In the genomic region with DNA sequence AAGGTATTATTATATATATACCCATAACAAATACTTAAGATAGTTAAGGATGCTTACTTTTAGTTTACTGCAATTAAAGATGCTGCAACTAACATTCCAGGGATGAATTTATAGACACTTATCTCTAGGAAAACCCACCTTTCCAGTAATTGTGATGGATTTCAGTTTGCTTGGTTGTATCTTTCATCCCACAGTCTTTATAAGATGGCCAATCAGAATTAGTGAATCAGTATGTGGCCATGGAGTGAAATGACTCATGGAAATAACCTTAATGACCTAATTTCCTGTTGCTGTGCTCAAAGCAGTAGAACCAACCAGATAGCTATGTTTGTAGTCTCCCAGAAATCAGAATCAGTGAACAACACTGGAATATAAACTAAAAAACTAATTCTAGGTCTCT, we compare ENCODE assay signal across 8 cellular contexts. TPM values are rescaled to one million over a fixed set of nuclear protein-coding genes. Genes with fewer than 3 reads are reported as not detected.
DNase-seq lines count a peak whose midpoint lies in the region; ATAC-seq, FAIRE-seq and TF ChIP-seq lines count a peak whose summit lies in the region.

No MANE protein-coding gene starts in this region.

- no peaks in the 10 kb centered on the region for H3K27me3 ChIP-seq in SK-N-SH (ENCODE audit: insufficient read depth)

- H3K4me1 ChIP-seq in SK-N-SH (ENCODE audit: control insufficient read depth in 1 of 2, insufficient read depth in 2 of 2, low read depth in 1 of 2, low read length in 1 of 2), result peaks cover 0 to 13% of the 10 kb centered on the region in 2 experiments; a peak in 1 of 4 replicates

- H4K20me1 ChIP-seq in SK-N-SH (ENCODE audit: insufficient read depth), result no peaks in the 10 kb centered on the region

- H3K9ac ChIP-seq in SK-N-SH, result 0 out of 2 replicates have a peak overlapping the region, but pooled peaks have one; percentile 13

- H3K27ac ChIP-seq in SK-N-SH (ENCODE audit: low read depth in 2 of 2, low read length in 1 of 2), result peak overlapping the region in 1 of 2 experiments; percentile 77; a peak in 2 of 4 replicates

- H3K9me3 ChIP-seq in SK-N-SH, result no peaks in the 10 kb centered on the region

- H3K36me3 ChIP-seq in SK-N-SH (replicated peaks in 1 of 2; ENCODE audit: control insufficient read depth in 1 of 2, insufficient read depth in 2 of 2, low read length in 1 of 2), result peaks cover 2 to 11% of the 10 kb centered on the region in 2 experiments

- TF ChIP-seq RAD21 in SK-N-SH (IDR thresholded peaks at IDR 0.05; ENCODE audit: low read length), result no peak

- no peaks in the 10 kb centered on the region for H3K79me2 ChIP-seq in SK-N-SH (ENCODE audit: insufficient read depth)

- no peak overlapping the region for H3K4me3 ChIP-seq in SK-N-SH (ENCODE audit: low read depth in 2 of 2, low read length in 1 of 2)

- H3K9me2 ChIP-seq in SK-N-SH, result no peaks in the 10 kb centered on the region

- DNase-seq in SK-N-SH (no peak), NCI-H345 (lab: John Stamatoyannopoulos, UW) (no peak), mesenteric fat pad (ENCODE audit: low spot score) (no peak), DMS 273 treated with DMSO at 0.1 percent for 48 hours (lab: John Stamatoyannopoulos, UW) (no peak)
- DNase-seq in NK-92 treated with Interleukin-12 subunit alpha and Interleukin-12 subunit beta, amount 100 ng/mL, for 24 hours (lab: John Stamatoyannopoulos, UW), result no peak

- H3F3A ChIP-seq in SK-N-SH (replicated peaks; ENCODE audit: insufficient read depth), result peaks cover 16% of the 10 kb centered on the region

- H3K4me2 ChIP-seq in SK-N-SH, result no peak overlapping the region

- FAIRE-seq in islet of Langerhans (lab: Jason Lieb, UNC), result peak; percentile 43

- no peak overlapping the region for H2AFZ ChIP-seq in SK-N-SH (ENCODE audit: low read depth)

- peak; percentile 84 for ATAC-seq in GM18499 (IDR thresholded peaks at IDR 0.05; ENCODE audit: insufficient read depth, unreplicated experiment)
- ATAC-seq in HG02588 (IDR thresholded peaks at IDR 0.05; ENCODE audit: unreplicated experiment), result peak; percentile 67

- peak in 1 of 2 experiments; percentile 25; a peak in 1 of 4 replicates for TF ChIP-seq EP300 in SK-N-SH (IDR thresholded peaks at IDR 0.05; ENCODE audit: borderline replicate concordance in 1 of 2, low read depth in 1 of 2, low read length in 1 of 2)

- POLR2A ChIA-PET in SK-N-SH (lab: Yijun Ruan, JAX), result no interaction called here

- CTCF ChIA-PET in SK-N-SH (lab: Yijun Ruan, JAX), result interaction anchor here (0.9 kb wide), 1 partner anchor 1744 kb away, joined by 3 read pairs; no protein-coding TSS in a partner anchor

- TF ChIP-seq CTCF in SK-N-SH (IDR thresholded peaks at IDR 0.05), result no peak

TF ChIP-seq in SK-N-SH, 30 proteins besides CTCF, POLR2A, EP300 and RAD21:
- TF ChIP-seq POLR2AphosphoS5 (IDR thresholded peaks at IDR 0.05; ENCODE audit: low read depth, low read length) (no peak), CHD2 (IDR thresholded peaks at IDR 0.05; ENCODE audit: low read length, partially characterized antibody) (no peak), USF2 (IDR thresholded peaks at IDR 0.05; ENCODE audit: borderline replicate concordance, low read depth, low read length) (no peak), GABPA (IDR thresholded peaks at IDR 0.05; ENCODE audit: low read depth) (peak; percentile 22; the same call in 1 of the 2 replicates), TCF12 (IDR thresholded peaks at IDR 0.05) (peak; percentile 34; the same call in 1 of the 2 replicates), TEAD4 (IDR thresholded peaks at IDR 0.05; ENCODE audit: borderline replicate concordance, insufficient read depth) (no peak), RFX5 (IDR thresholded peaks at IDR 0.05; ENCODE audit: low read length) (no peak), JUND (IDR thresholded peaks at IDR 0.05) (peak; percentile 68), EZH2phosphoT487 (IDR thresholded peaks at IDR 0.05; ENCODE audit: borderline replicate concordance, low read depth) (no peak), RCOR1 (IDR thresholded peaks at IDR 0.05; ENCODE audit: low read length) (no peak), FOSL2 (IDR thresholded peaks at IDR 0.05; ENCODE audit: borderline replicate concordance, low read depth) (peak; percentile 73)
- TF ChIP-seq, protein P1, sequence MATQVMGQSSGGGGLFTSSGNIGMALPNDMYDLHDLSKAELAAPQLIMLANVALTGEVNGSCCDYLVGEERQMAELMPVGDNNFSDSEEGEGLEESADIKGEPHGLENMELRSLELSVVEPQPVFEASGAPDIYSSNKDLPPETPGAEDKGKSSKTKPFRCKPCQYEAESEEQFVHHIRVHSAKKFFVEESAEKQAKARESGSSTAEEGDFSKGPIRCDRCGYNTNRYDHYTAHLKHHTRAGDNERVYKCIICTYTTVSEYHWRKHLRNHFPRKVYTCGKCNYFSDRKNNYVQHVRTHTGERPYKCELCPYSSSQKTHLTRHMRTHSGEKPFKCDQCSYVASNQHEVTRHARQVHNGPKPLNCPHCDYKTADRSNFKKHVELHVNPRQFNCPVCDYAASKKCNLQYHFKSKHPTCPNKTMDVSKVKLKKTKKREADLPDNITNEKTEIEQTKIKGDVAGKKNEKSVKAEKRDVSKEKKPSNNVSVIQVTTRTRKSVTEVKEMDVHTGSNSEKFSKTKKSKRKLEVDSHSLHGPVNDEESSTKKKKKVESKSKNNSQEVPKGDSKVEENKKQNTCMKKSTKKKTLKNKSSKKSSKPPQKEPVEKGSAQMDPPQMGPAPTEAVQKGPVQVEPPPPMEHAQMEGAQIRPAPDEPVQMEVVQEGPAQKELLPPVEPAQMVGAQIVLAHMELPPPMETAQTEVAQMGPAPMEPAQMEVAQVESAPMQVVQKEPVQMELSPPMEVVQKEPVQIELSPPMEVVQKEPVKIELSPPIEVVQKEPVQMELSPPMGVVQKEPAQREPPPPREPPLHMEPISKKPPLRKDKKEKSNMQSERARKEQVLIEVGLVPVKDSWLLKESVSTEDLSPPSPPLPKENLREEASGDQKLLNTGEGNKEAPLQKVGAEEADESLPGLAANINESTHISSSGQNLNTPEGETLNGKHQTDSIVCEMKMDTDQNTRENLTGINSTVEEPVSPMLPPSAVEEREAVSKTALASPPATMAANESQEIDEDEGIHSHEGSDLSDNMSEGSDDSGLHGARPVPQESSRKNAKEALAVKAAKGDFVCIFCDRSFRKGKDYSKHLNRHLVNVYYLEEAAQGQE (IDR thresholded peaks at IDR 0.05; ENCODE audit: low read depth, low read length), result no peak
- TF ChIP-seq, protein P2, sequence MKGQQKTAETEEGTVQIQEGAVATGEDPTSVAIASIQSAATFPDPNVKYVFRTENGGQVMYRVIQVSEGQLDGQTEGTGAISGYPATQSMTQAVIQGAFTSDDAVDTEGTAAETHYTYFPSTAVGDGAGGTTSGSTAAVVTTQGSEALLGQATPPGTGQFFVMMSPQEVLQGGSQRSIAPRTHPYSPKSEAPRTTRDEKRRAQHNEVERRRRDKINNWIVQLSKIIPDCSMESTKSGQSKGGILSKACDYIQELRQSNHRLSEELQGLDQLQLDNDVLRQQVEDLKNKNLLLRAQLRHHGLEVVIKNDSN (IDR thresholded peaks at IDR 0.05; ENCODE audit: borderline replicate concordance, low read depth), result no peak

RNA-seq across cellular contexts. Expression of gene MOSPD2, which starts 26.4 kb away (rescaled TPM):
- 7.6 and 11.6 TPM in 2 replicates for polyA plus RNA-seq in SK-N-SH (2012; rRNA removed)
- 9.2 and 11.4 TPM in 2 replicates for polyA plus RNA-seq in SK-N-SH (2012; cell fraction: cytosol; rRNA removed)
- 11.7 and 28.5 TPM in 2 replicates for polyA plus RNA-seq in SK-N-SH (2012; cell fraction: nucleus; rRNA removed)
- 14.7 TPM for total RNA-seq in mesenteric fat pad

RNA-seq across cellular contexts. Expression of gene FANCB, which starts 26.7 kb away (rescaled TPM):
- polyA plus RNA-seq in SK-N-SH (2012; rRNA removed), result 0.81 and 1.2 TPM in 2 replicates
- 0.94 and 1.1 TPM in 2 replicates for polyA plus RNA-seq in SK-N-SH (2012; cell fraction: cytosol; rRNA removed)
- 1.2 and 1.9 TPM in 2 replicates for polyA plus RNA-seq in SK-N-SH (2012; cell fraction: nucleus; rRNA removed)
- total RNA-seq in mesenteric fat pad, result 1.1 TPM
